Comparison of ENCODE assay signal across 33 cellular contexts in the genomic region with DNA sequence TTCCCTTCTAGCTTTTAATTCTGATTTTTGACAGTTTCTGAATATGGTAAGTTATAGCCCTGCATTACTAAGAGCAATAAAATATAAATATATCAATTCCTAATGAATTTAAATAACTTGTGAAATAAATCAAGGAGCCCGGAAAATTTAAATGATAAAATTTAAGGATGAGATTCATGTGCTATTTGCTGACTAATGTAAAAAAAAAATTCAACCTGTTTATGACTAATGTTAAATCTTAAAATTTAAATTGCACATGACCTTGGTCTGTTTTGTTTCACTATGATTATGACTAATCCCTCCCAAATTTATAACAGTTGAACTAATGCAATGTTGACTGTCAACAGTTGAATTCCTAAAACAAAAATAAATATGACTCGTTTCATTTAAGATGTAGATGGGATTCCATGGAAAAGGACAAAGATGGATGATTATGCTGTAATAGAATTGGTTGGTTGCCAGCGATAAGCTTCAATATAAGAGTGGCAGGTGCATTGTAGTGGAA.
"Had no signal": no experiment of that assay in that cellular context is flagged by ENCODE, and none has a peak within 500 bp of the region (broad histone marks: within the 10 kb centered on the region; RNA-seq: fewer than 3 reads in every experiment).

No MANE protein-coding gene starts in this region.

- H3K27me3 ChIP-seq: ascending aorta, cardiac muscle cell, MG63 had no signal

- ATAC-seq: activated CD8-positive, alpha-beta T cell treated with anti-CD3 and anti-CD28 coated beads for 36 hours; activated T-cell treated with anti-CD3 and anti-CD28 coated beads, Interleukin-2, amount 50 U/mL, for 72 hours; activated T-helper 17 cell treated with anti-CD3 and anti-CD28 coated beads, Interleukin-2, amount 50 U/mL, for 72 hours; Right ventricle myocardium inferior had no signal

- H3K4me2 ChIP-seq: PC-9 had no signal

- H3K9me3 ChIP-seq: ascending aorta, MG63 had no signal

- H3K4me1 ChIP-seq: ascending aorta had no signal

- H3K4me3 ChIP-seq: ascending aorta, cardiac muscle cell, MG63, PC-9 had no signal

- H3K36me3 ChIP-seq: ascending aorta, cardiac muscle cell, MG63 had no signal

- DNase-seq: activated CD4-positive, alpha-beta T cell treated with anti-CD3 and anti-CD28 coated beads, Interleukin-2, amount 10 ng/mL, durations not matched to agents 24 days and 14 days; activated CD4-positive, alpha-beta T cell treated with anti-CD3 and anti-CD28 coated beads, Interleukin-2, amount 50 U/mL, for 4 hours; activated CD8-positive, alpha-beta T cell treated with anti-CD3 and anti-CD28 coated beads for 36 hours; activated effector memory CD4-positive, alpha-beta T cell treated with anti-CD3 and anti-CD28 coated beads, Interleukin-2, amount 50 U/mL, for 16 hours; activated naive CD4-positive, alpha-beta T cell; activated naive CD4-positive, alpha-beta T cell treated with anti-CD3 and anti-CD28 coated beads, Interleukin-2, amount 50 U/mL, for 16 hours; activated naive CD8-positive, alpha-beta T cell treated with anti-CD3 and anti-CD28 coated beads for 36 hours; activated T-cell treated with anti-CD3 and anti-CD28 coated beads, Interleukin-2, amount 50 U/mL, for 1 hour; activated T-cell treated with anti-CD3 and anti-CD28 coated beads, Interleukin-2, amount 50 U/mL, for 72 hours; amygdala; Kasumi-1; KBM-7; MG63; NCI-H1048; NCI-H1105 treated with DMSO at 0.1 percent for 48 hours; NCI-H1436; NCI-H1694; NCI-H1930; NCI-H2081 treated with DMSO at 0.1 percent for 48 hours; NCI-H226; NCI-H510A; NCI-H526; NCI-H748 treated with DMSO at 0.1 percent for 48 hours; NK-92 treated with Interleukin-12 subunit alpha and Interleukin-12 subunit beta, amount 100 ng/mL, for 24 hours; PC-9; SIG-M5 had no signal

- H2AFZ ChIP-seq: PC-9 had no signal

- FAIRE-seq: RCC 7860, TTC549 had no signal

- H3K27ac ChIP-seq: ascending aorta, cardiac muscle cell, PC-9, RWPE1 had no signal
